Comparison of ENCODE assay signal across 8 cellular contexts in genomic region chr7:114086491-114086905, GRCh38.
DNase-seq lines count a peak whose midpoint lies in the region; ATAC-seq and TF ChIP-seq lines count a peak whose summit lies in the region.

No MANE protein-coding gene starts in this region.

- H3K27me3 ChIP-seq in HUES6 (ENCODE audit: control insufficient read depth, insufficient read depth, low read length) (peaks cover 95% of the 10 kb centered on the region), breast epithelium (peaks cover 0 to 36% of the 10 kb centered on the region in 2 donors)

- intact Hi-C loops in breast epithelium (cut with DNase I; ENCODE audit: low total_unique reads): no loop called here

- no peak for TF ChIP-seq POLR2A in breast epithelium (IDR thresholded peaks at IDR 0.05)

- no peak overlapping the region for H3K9ac ChIP-seq in HUES6 (ENCODE audit: low read length)

- H3K4me1 ChIP-seq in HUES6 (ENCODE audit: control insufficient read depth, insufficient read depth, low read length): peaks cover 15% of the 10 kb centered on the region; the same call in 1 of the 2 replicates
- no peaks in the 10 kb centered on the region for H3K4me1 ChIP-seq in breast epithelium

- H3K9me3 ChIP-seq in HUES6 (ENCODE audit: control insufficient read depth, insufficient read depth, low read depth, low read length): no peaks in the 10 kb centered on the region
- no peaks in the 10 kb centered on the region for H3K9me3 ChIP-seq in breast epithelium

- DNase-seq in DMS53 treated with DMSO at 0.1 percent for 48 hours (lab: John Stamatoyannopoulos, UW; ENCODE audit: unreplicated experiment) (peak; percentile 40), breast epithelium (ENCODE audit: low spot score in 2 of 2) (no peak), left kidney (ENCODE audit: low read depth, low spot score) (peak; percentile 57), NCI-H187 (lab: John Stamatoyannopoulos, UW) (no peak)
- no peak for DNase-seq in stimulated activated naive CD4-positive, alpha-beta T cell treated with Interleukin-2 at 50 U/mL for 16 hours (lab: John Stamatoyannopoulos, UW)

- no peak for TF ChIP-seq CTCF in breast epithelium (IDR thresholded peaks at IDR 0.05)

- H3K36me3 ChIP-seq in HUES6 (ENCODE audit: control insufficient read depth, insufficient read depth, low read length) (no peaks in the 10 kb centered on the region), breast epithelium (no peaks in the 10 kb centered on the region)

- no peak for ATAC-seq in GM21737 (IDR thresholded peaks at IDR 0.05; ENCODE audit: unreplicated experiment)

- H3K4me3 ChIP-seq in HUES6 (ENCODE audit: low read depth, low read length) (peak overlapping the region; percentile 87), breast epithelium (peak overlapping the region; percentile 66 to 73 (median 70))

- H3K27ac ChIP-seq in HUES6 (ENCODE audit: low read depth, low read length): no peak overlapping the region
- peak overlapping the region; percentile 85 to 91 for H3K27ac ChIP-seq in breast epithelium
- H3K27ac ChIP-seq in temporal lobe (ENCODE audit: low read depth, low read length): peak overlapping the region; percentile 44

Comparison
In these comparisons a context has a peak if more than half of its experiments do, and no peak if none do; other contexts are left out.
1. DNase-seq: peak in DMS53 treated with DMSO at 0.1 percent for 48 hours (single experiment) and left kidney (single experiment); none in breast epithelium (0 of 2), stimulated activated naive CD4-positive, alpha-beta T cell treated with Interleukin-2 at 50 U/mL for 16 hours (single experiment) and NCI-H187 (0 of 2).